35 cellular contexts compared by ENCODE assay signal in genomic region chr1:227333423-227333822, GRCh38. TPM values are rescaled to one million over a fixed set of nuclear protein-coding genes. Genes with fewer than 3 reads are reported as not detected.
DNase-seq lines count a peak whose midpoint lies in the region; ATAC-seq, FAIRE-seq and TF ChIP-seq lines count a peak whose summit lies in the region.
"Had no signal": no experiment of that assay in that cellular context is flagged by ENCODE, and none has a peak within 500 bp of the region (broad histone marks: within the 10 kb centered on the region; RNA-seq: fewer than 3 reads in every experiment).

No MANE protein-coding gene starts in this region.

- intact Hi-C loops in K562 (cut with micrococcal nuclease), result no loop called here

- ATAC-seq in GM23338 (no peak), K562 (peak; percentile 17; the same call in 2 of the 3 replicates), GM18502 (IDR thresholded peaks at IDR 0.05; ENCODE audit: poor library complexity, unreplicated experiment) (no peak), GM21526 (IDR thresholded peaks at IDR 0.05; ENCODE audit: low FRiP score, unreplicated experiment) (no peak)
- ATAC-seq: activated CD8-positive, alpha-beta T cell treated with anti-CD3 and anti-CD28 coated beads, Interleukin-2, amount 10 ng/mL, durations not matched to agents 7 days and 5 days; activated T-helper 17 cell treated with anti-CD3 and anti-CD28 coated beads, Interleukin-2, amount 50 U/mL, for 72 hours; Panc1; right cardiac atrium had no signal

- TF ChIP-seq CTCF in GM23338 (conservative IDR thresholded peaks at IDR 0.05; ENCODE audit: low read depth in 2 of 2) (no peak), K562 (IDR thresholded peaks at IDR 0.05 in 2 of 3, conservative IDR thresholded peaks at IDR 0.05 in 1 of 3; ENCODE audit: insufficient read depth in 2 of 3, low read depth in 1 of 3, low read length in 3 of 3) (no peak)

- TF ChIP-seq RAD21 in K562 (CRISPR knock-in tag; conservative IDR thresholded peaks at IDR 0.05 in 1 of 2, IDR thresholded peaks at IDR 0.05 in 1 of 2), result no peak

- H3K9me3 Mint-ChIP-seq in GM23338, result peaks cover 15% of the 10 kb centered on the region
- H3K9me3 Mint-ChIP-seq: activated naive CD4-positive, alpha-beta T cell treated with anti-CD3 and anti-CD28 coated beads, Interleukin-2, amount 50 U/mL, for 24 hours; activated T-helper 17 cell treated with anti-CD3 and anti-CD28 coated beads, Interleukin-2, amount 50 U/mL, for 72 hours; stimulated activated naive CD8-positive, alpha-beta T cell treated with anti-CD3 and anti-CD28 coated beads, Interleukin-15, Interleukin-2, amounts not matched to agents 100 ng/mL and 50 ng/mL, for 24 hours had no signal

- BruUV-seq in K562 (replicated peaks; lab: Mats Ljungman, UMichigan), result no TSS peak

- no peaks in the 10 kb centered on the region for H4K20me1 ChIP-seq in GM23338 (replicated peaks; ENCODE audit: insufficient read depth)
- H4K20me1 ChIP-seq in K562 (replicated peaks; ENCODE audit: control insufficient read depth, insufficient read depth, low read length), result no peaks in the 10 kb centered on the region

- H3K9me3 ChIP-seq in MG63 (peaks cover 22% of the 10 kb centered on the region), K562 (replicated peaks; ENCODE audit: control insufficient read depth, insufficient read depth, low read depth, low read length) (no peaks in the 10 kb centered on the region)
- H3K9me3 ChIP-seq: neutrophil had no signal

- no peak for TF ChIP-seq EP300 in K562 (IDR thresholded peaks at IDR 0.05; ENCODE audit: low read length)

- H3K36me3 ChIP-seq in GM23338 (ENCODE audit: insufficient read depth) (peaks cover 6% of the 10 kb centered on the region; the same call in 1 of the 2 replicates), MG63 (no peaks in the 10 kb centered on the region), K562 (ENCODE audit: control insufficient read depth, insufficient read depth, low read length) (no peaks in the 10 kb centered on the region)
- H3K36me3 ChIP-seq: neutrophil, thoracic aorta had no signal

- H3K27ac ChIP-seq in GM23338 (ENCODE audit: low read depth), result no peak overlapping the region
- H3K27ac ChIP-seq in K562 (ENCODE audit: extremely low read depth, low read depth, low read length), result no peak overlapping the region
- H3K27ac ChIP-seq: C4-2B, neutrophil, thoracic aorta had no signal

- H2AFZ ChIP-seq in GM23338, result no peak overlapping the region
- peak overlapping the region; percentile 26 for H2AFZ ChIP-seq in K562 (ENCODE audit: low read depth, low read length)

- H3F3A ChIP-seq in GM23338 (replicated peaks; ENCODE audit: low read depth), result no peaks in the 10 kb centered on the region

- in situ Hi-C loops in K562 (cut with MboI), result no loop called here

- H3K9me2 ChIP-seq in GM23338 (ENCODE audit: insufficient read depth), result no peaks in the 10 kb centered on the region

- FAIRE-seq in K562 (lab: Jason Lieb, UNC), result peak; percentile 57
- FAIRE-seq: kidney had no signal

- CTCF ChIA-PET in K562 (lab: Yijun Ruan, JAX; ENCODE audit: low intra/inter-chr PET ratio), result no interaction called here

- 25% methylated on average over 4 of the region's 4 CpGs for WGBS in K562 (ENCODE audit: insufficient coverage, low coverage, missing lambda C conversion rate)

- H3K9ac ChIP-seq in K562 (ENCODE audit: insufficient read depth in 1 of 2, low read depth in 2 of 2, low read length in 2 of 2), result no peak overlapping the region

- DNase-seq in GM23338 (ENCODE audit: low spot score), result no peak
- peak; percentile 80 for DNase-seq in MG63
- peak in 1 of 4 experiments; percentile 61 for DNase-seq in K562 (ENCODE audit: extremely low read depth in 1 of 4, low spot score in 3 of 4)
- DNase-seq in kidney tubule cell (ENCODE audit: low spot score), result peak; percentile 7
- no peak for DNase-seq in stimulated activated CD4-positive, alpha-beta T cell treated with anti-CD3 and anti-CD28 coated beads, Interleukin-4, amount 100 ng/mL, for 24 hours
- no peak for DNase-seq in NCI-H1048 (lab: John Stamatoyannopoulos, UW)
- DNase-seq: activated CD8-positive, alpha-beta T cell treated with anti-CD3 and anti-CD28 coated beads, Interleukin-2, amount 10 ng/mL, durations not matched to agents 7 days and 5 days; amniotic stem cell; COR-L47; DMS53; GF-D8; H9; IMR-90; kidney; naive B cell; NCI-H1436 treated with DMSO at 0.1 percent for 48 hours; NCI-H2081 treated with DMSO at 0.1 percent for 48 hours; NCI-H2227 treated with DMSO at 0.1 percent for 48 hours; NCI-H69; posterior cingulate gyrus; right cardiac atrium; SHP77 treated with DMSO at 0.1 percent for 48 hours; stimulated activated CD4-positive, alpha-beta T cell treated with anti-CD3 and anti-CD28 coated beads, Interleukin-1b, Interleukin-23, amount 100 ng/mL, for 48 hours; stimulated activated CD8-positive, alpha-beta memory T cell treated with anti-CD3 and anti-CD28 coated beads, Interleukin-4, amount 100 ng/mL, for 48 hours had no signal

- no peaks in the 10 kb centered on the region for H3K9me1 ChIP-seq in K562 (ENCODE audit: control insufficient read depth, insufficient read depth, low read length)

- H3K27ac Mint-ChIP-seq in GM23338, result no peak overlapping the region
- H3K27ac Mint-ChIP-seq: activated CD8-positive, alpha-beta T cell treated with anti-CD3 and anti-CD28 coated beads, Interleukin-2, amount 10 ng/mL, durations not matched to agents 7 days and 5 days; activated naive CD4-positive, alpha-beta T cell treated with anti-CD3 and anti-CD28 coated beads, Interleukin-2, amount 50 U/mL, for 24 hours; activated T-helper 17 cell treated with anti-CD3 and anti-CD28 coated beads, Interleukin-2, amount 50 U/mL, for 72 hours; H9; mesothelial cell of epicardium; naive B cell; stimulated activated naive CD8-positive, alpha-beta T cell treated with anti-CD3 and anti-CD28 coated beads, Interleukin-15, Interleukin-2, amounts not matched to agents 100 ng/mL and 50 ng/mL, for 24 hours; T-helper 2 cell treated with Interferon-gamma antibody and Interleukin-4, amounts not matched to agents 5 μg/mL and 100 μg/mL, for 36 hours had no signal

- H3K36me3 Mint-ChIP-seq in GM23338 (ENCODE audit: low read depth), result peaks cover 11% of the 10 kb centered on the region; the same call in 2 of the 3 replicates
- H3K36me3 Mint-ChIP-seq: mesothelial cell of epicardium, naive B cell had no signal

- H3K4me1 Mint-ChIP-seq in GM23338, result peaks cover 17% of the 10 kb centered on the region
- H3K4me1 Mint-ChIP-seq: activated naive CD4-positive, alpha-beta T cell treated with anti-CD3 and anti-CD28 coated beads, Interleukin-2, amount 50 U/mL, for 24 hours; activated T-helper 17 cell treated with anti-CD3 and anti-CD28 coated beads, Interleukin-2, amount 50 U/mL, for 72 hours; mesothelial cell of epicardium had no signal

- H3K4me1 ChIP-seq in GM23338 (ENCODE audit: insufficient read depth), result peaks cover 4% of the 10 kb centered on the region; the same call in 1 of the 2 replicates
- H3K4me1 ChIP-seq in K562 (replicated peaks in 1 of 2; ENCODE audit: control insufficient read depth in 2 of 2, insufficient read depth in 2 of 2, low read length in 2 of 2), result peaks cover 4 to 22% of the 10 kb centered on the region in 2 experiments

- peaks cover 2% of the 10 kb centered on the region for H3K27me3 Mint-ChIP-seq in GM23338 (ENCODE audit: insufficient read depth, low read depth, poor library complexity)
- H3K27me3 Mint-ChIP-seq: stimulated activated naive CD8-positive, alpha-beta T cell treated with anti-CD3 and anti-CD28 coated beads, Interleukin-15, Interleukin-2, amounts not matched to agents 100 ng/mL and 50 ng/mL, for 24 hours had no signal

- H3K79me2 ChIP-seq in GM23338 (replicated peaks; ENCODE audit: insufficient read depth), result no peaks in the 10 kb centered on the region
- H3K79me2 ChIP-seq in K562 (ENCODE audit: control insufficient read depth, insufficient read depth, low read length), result no peaks in the 10 kb centered on the region

- H3K4me2 ChIP-seq in GM23338 (no peak overlapping the region), K562 (ENCODE audit: insufficient read depth, low read length) (no peak overlapping the region)

- TF ChIP-seq POLR2A in K562 (conservative IDR thresholded peaks at IDR 0.05), result no peak

- no peak overlapping the region for H3K4me3 ChIP-seq in GM23338
- H3K4me3 ChIP-seq in MG63, result no peak overlapping the region
- H3K4me3 ChIP-seq in K562, result no peak overlapping the region
- H3K4me3 ChIP-seq: thoracic aorta had no signal

- no peak overlapping the region for H3K4me3 Mint-ChIP-seq in GM23338
- H3K4me3 Mint-ChIP-seq: activated CD8-positive, alpha-beta T cell treated with anti-CD3 and anti-CD28 coated beads, Interleukin-2, amount 10 ng/mL, durations not matched to agents 7 days and 5 days; activated naive CD4-positive, alpha-beta T cell treated with anti-CD3 and anti-CD28 coated beads, Interleukin-2, amount 50 U/mL, for 24 hours; activated T-helper 17 cell treated with anti-CD3 and anti-CD28 coated beads, Interleukin-2, amount 50 U/mL, for 72 hours; H9; mesothelial cell of epicardium; stimulated activated naive CD8-positive, alpha-beta T cell treated with anti-CD3 and anti-CD28 coated beads, Interleukin-15, Interleukin-2, amounts not matched to agents 100 ng/mL and 50 ng/mL, for 24 hours; T-helper 2 cell treated with Interferon-gamma antibody and Interleukin-4, amounts not matched to agents 5 μg/mL and 100 μg/mL, for 36 hours had no signal

- POLR2A ChIA-PET in K562 (lab: Yijun Ruan, JAX), result interaction anchor here (0.6 to 2.0 kb wide), 2 partner anchors 9 to 10 kb away, joined by 6 to 7 read pairs; no protein-coding TSS in a partner anchor

- H3K27me3 ChIP-seq in GM23338 (ENCODE audit: insufficient read depth) (no peaks in the 10 kb centered on the region), MG63 (no peaks in the 10 kb centered on the region), K562 (ENCODE audit: control insufficient read depth in 2 of 2, insufficient read depth in 2 of 2, low read length in 2 of 2) (no peaks in the 10 kb centered on the region)
- H3K27me3 ChIP-seq: neutrophil had no signal

RNA-seq across cellular contexts. Expression of gene CDC42BPA, which starts 15.1 kb away (rescaled TPM):
- 29.4 and 40.1 TPM in 2 replicates for total RNA-seq in GM23338 (2014; rRNA removed; shearing (Covaris generic))
- polyA plus RNA-seq in GM23338 (2016; fragmentation: Nextera tagmentation; extraction: Ambion mirVana) (12.2 and 17.7 TPM in 2 replicates), K562 (2011; rRNA removed) (27.7 and 44.1 TPM in 2 replicates), K562 (2014; fragmentation: Illumina TruSeq; extraction: Trizol) (31.6 and 34.5 TPM in 2 replicates), K562 (2014; fragmentation: Nextera tagmentation; extraction: Ambion mirVana) (10 to 100 TPM in 1 of 2 experiments, 1 to 10 TPM in 1; 8.0 to 52.1 TPM), K562 (2014; rRNA removed) (27.0 and 27.4 TPM in 2 replicates)
- total RNA-seq in MG63 (2014; rRNA removed; shearing (Covaris generic); ENCODE audit: low replicate concordance), result 11.6 and 17.1 TPM in 2 replicates
- total RNA-seq in K562 (2011; cell fraction: chromatin; rRNA removed; ENCODE audit: low replicate concordance), result 57.9 and 301 TPM in 2 replicates
- total RNA-seq in K562 (2011; cell fraction: nucleolus; rRNA removed), result 30.5 and 47.2 TPM in 2 replicates
- 88.9 and 189 TPM in 2 replicates for total RNA-seq in K562 (2011; cell fraction: nucleoplasm; rRNA removed)
- total RNA-seq in K562 (2014; rRNA removed) (41.1 and 57.4 TPM in 2 replicates), K562 (2014; rRNA removed; fragmentation: Illumina TruSeq; extraction: Trizol) (69.8 and 76.9 TPM in 2 replicates), K562 (2015; rRNA removed; fragmentation: Illumina TruSeq; extraction: Trizol) (73.9 and 77.5 TPM in 2 replicates), K562 (2021) (49.8 and 54.9 TPM in 2 replicates)
- 16.9 and 17.7 TPM in 2 replicates for polyA plus RNA-seq in K562 (2011; cell fraction: cytosol; rRNA removed)
- 29.4 and 39.0 TPM in 2 replicates for polyA plus RNA-seq in K562 (2011; cell fraction: nucleus; rRNA removed)
- 25.7 and 29.0 TPM in 2 replicates for polyA plus RNA-seq in K562 (2012)
- 164 and 196 TPM in 2 replicates for polyA minus RNA-seq in K562 (2011; rRNA and poly(A)+ RNA removed)
- 34.5 and 62.7 TPM in 2 replicates for polyA minus RNA-seq in K562 (2011; cell fraction: cytosol; rRNA and poly(A)+ RNA removed)
- polyA minus RNA-seq in K562 (2011; cell fraction: nucleus; rRNA and poly(A)+ RNA removed), result 138 and 164 TPM in 2 replicates

Comparison
In these comparisons a context has a peak if more than half of its experiments do, and no peak if none do; other contexts are left out.
1. DNase-seq: peak in MG63 (single experiment) and kidney tubule cell (single experiment); none in GM23338 (single experiment), stimulated activated CD4-positive, alpha-beta T cell treated with anti-CD3 and anti-CD28 coated beads, Interleukin-4, amount 100 ng/mL, for 24 hours (single experiment) and NCI-H1048 (single experiment).